24 cellular contexts compared by ENCODE assay signal in genomic region chr2:18169121-18169786, GRCh38.
DNase-seq lines count a peak whose midpoint lies in the region; ATAC-seq and TF ChIP-seq lines count a peak whose summit lies in the region.
"Had no signal": no experiment of that assay in that cellular context is flagged by ENCODE, and none has a peak within 500 bp of the region (broad histone marks: within the 10 kb centered on the region; RNA-seq: fewer than 3 reads in every experiment).

No MANE protein-coding gene starts in this region.

- H3K27ac ChIP-seq in stomach (no peak overlapping the region), psoas muscle (no peak overlapping the region)
- H3K27ac ChIP-seq: tibial artery, VCaP had no signal

- no peak for ATAC-seq in psoas muscle
- ATAC-seq: natural killer cell had no signal

- H3K4me1 ChIP-seq in stomach (peaks cover 0 to 18% (median 10%) of the 10 kb centered on the region in 4 donors), psoas muscle (no peaks in the 10 kb centered on the region)

- H3K9me3 ChIP-seq in stomach = no peaks in the 10 kb centered on the region
- H3K9me3 ChIP-seq in psoas muscle = no peaks in the 10 kb centered on the region
- H3K9me3 ChIP-seq: tibial artery had no signal

- TF ChIP-seq EP300 in stomach (IDR thresholded peaks at IDR 0.05) = no peak

- intact Hi-C loops in stomach (cut with DNase I; ENCODE audit: low total_unique reads) = no loop called here
- intact Hi-C loops in psoas muscle (cut with DNase I) = no loop called here

- H3K4me3 ChIP-seq in stomach (no peak overlapping the region), psoas muscle (no peak overlapping the region)
- H3K4me3 ChIP-seq: tibial artery had no signal

- TF ChIP-seq CTCF in stomach (IDR thresholded peaks at IDR 0.05) (no peak), psoas muscle (IDR thresholded peaks at IDR 0.05) (no peak)

- 75 to 89% (median 77%) methylated on average over 4 of the region's 4 CpGs for WGBS in stomach, 5 donors
- WGBS in psoas muscle, 3 donors = 87 to 95% (median 92%) methylated on average over 4 of the region's 4 CpGs

- peak; percentile 42 for DNase-seq in DMS53 (lab: John Stamatoyannopoulos, UW)
- DNase-seq in DMS53 treated with DMSO at 0.1 percent for 48 hours (lab: John Stamatoyannopoulos, UW; ENCODE audit: unreplicated experiment) = no peak
- DNase-seq in M059J (ENCODE audit: low read depth) = peak; percentile 59
- DNase-seq in RPMI7951 (ENCODE audit: low read depth) = peak; percentile 26
- peak; percentile 39 for DNase-seq in iris pigment epithelial cell (ENCODE audit: low read depth)
- DNase-seq in stomach = no peak
- no peak for DNase-seq in psoas muscle
- no peak for DNase-seq in AG08396 (ENCODE audit: low spot score)
- DNase-seq: 8988T; activated CD4-positive, alpha-beta T cell treated with anti-CD3 and anti-CD28 coated beads, Interleukin-2, amount 10 ng/mL, durations not matched to agents 7 days and 5 days; activated naive CD4-positive, alpha-beta T cell treated with Interleukin-2 at 50 U/mL for 16 hours; DMS79 treated with DMSO at 0.1 percent for 48 hours; glutamatergic neuron; kidney; MV-4-11; natural killer cell; NCI-H187 treated with DMSO at 0.1 percent for 48 hours; NCI-H774; occipital lobe; Right ventricle myocardium superior; stimulated activated naive CD8-positive, alpha-beta T cell treated with anti-CD3 and anti-CD28 coated beads, Interleukin-15, Interleukin-2, amounts not matched to agents 100 U/mL and 50 U/mL, for 24 hours; T-helper 9 cell; tibial artery had no signal

- H3K27me3 ChIP-seq in stomach (no peaks in the 10 kb centered on the region), psoas muscle (ENCODE audit: insufficient read depth in 3 of 3, low read length in 2 of 3) (no peaks in the 10 kb centered on the region)
- H3K27me3 ChIP-seq: tibial artery had no signal

- no peaks in the 10 kb centered on the region for H3K36me3 ChIP-seq in stomach
- no peaks in the 10 kb centered on the region for H3K36me3 ChIP-seq in psoas muscle (ENCODE audit: insufficient read depth in 1 of 2, low read depth in 1 of 2)
- H3K36me3 ChIP-seq: tibial artery had no signal

- TF ChIP-seq POLR2A in stomach (IDR thresholded peaks at IDR 0.05) = no peak

Comparison
In these comparisons a context has a peak if more than half of its experiments do, and no peak if none do; other contexts are left out.
1. DNase-seq: peak in DMS53 (single experiment), M059J (single experiment), RPMI7951 (single experiment) and iris pigment epithelial cell (single experiment); none in DMS53 treated with DMSO at 0.1 percent for 48 hours (single experiment), stomach (single experiment), psoas muscle (0 of 2) and AG08396 (single experiment).